ENCODE assay signal across 10 cellular contexts in genomic region chr4:99574530-99575314, GRCh38. TPM values are rescaled to one million over a fixed set of nuclear protein-coding genes. Genes with fewer than 3 reads are reported as not detected.
DNase-seq lines count a peak whose midpoint lies in the region; ATAC-seq and TF ChIP-seq lines count a peak whose summit lies in the region.
"Had no signal": no experiment of that assay in that cellular context is flagged by ENCODE, and none has a peak within 500 bp of the region (broad histone marks: within the 10 kb centered on the region; RNA-seq: fewer than 3 reads in every experiment).

Gene MTTP (plus strand): TSS chr4:99574824. CDS start chr4:99574910, 86 bp downstream.

- no peaks in the 10 kb centered on the region for H3K9me2 ChIP-seq in DOHH2 (replicated peaks; ENCODE audit: control insufficient read depth, low read length)

- no peaks in the 10 kb centered on the region for H3K79me2 ChIP-seq in DOHH2 (ENCODE audit: control insufficient read depth, low read length)

- TF ChIP-seq CTCF in DOHH2 (IDR thresholded peaks at IDR 0.05; ENCODE audit: low read depth, low read length, poor library complexity, severe bottlenecking) (no peak), coronary artery (IDR thresholded peaks at IDR 0.05) (no peak)

- peak; percentile 83 for ATAC-seq in GM21367 (IDR thresholded peaks at IDR 0.05; ENCODE audit: unreplicated experiment)
- ATAC-seq in HG03175 (IDR thresholded peaks at IDR 0.05; ENCODE audit: unreplicated experiment): peak; percentile 77

- H3K4me1 Mint-ChIP-seq in activated naive CD8-positive, alpha-beta T cell treated with anti-CD3 and anti-CD28 coated beads for 36 hours: no peaks in the 10 kb centered on the region

- no peaks in the 10 kb centered on the region for H3K9me3 Mint-ChIP-seq in activated naive CD8-positive, alpha-beta T cell treated with anti-CD3 and anti-CD28 coated beads for 36 hours

- no peaks in the 10 kb centered on the region for H4K20me1 ChIP-seq in DOHH2 (ENCODE audit: control insufficient read depth, insufficient read depth, low read depth, low read length)

- DNase-seq in coronary artery (ENCODE audit: low spot score): no peak
- DNase-seq in GM03348 (ENCODE audit: low spot score): no peak
- DNase-seq in GOT3 (lab: John Stamatoyannopoulos, UW): no peak
- no peak for DNase-seq in putamen (ENCODE audit: low spot score)
- DNase-seq in activated naive CD8-positive, alpha-beta T cell treated with anti-CD3 and anti-CD28 coated beads for 36 hours: no peak
- DNase-seq: activated gamma-delta T cell, nucleus accumbens had no signal

- H3K27me3 ChIP-seq in DOHH2 (ENCODE audit: control insufficient read depth, low read length): no peaks in the 10 kb centered on the region

- no peak within 1 kb of the TSS for H3K27ac Mint-ChIP-seq in activated naive CD8-positive, alpha-beta T cell treated with anti-CD3 and anti-CD28 coated beads for 36 hours

- peaks cover 16% of the 10 kb centered on the region for H3K4me1 ChIP-seq in DOHH2 (ENCODE audit: control insufficient read depth, low read length)

- peaks cover 35% of the 10 kb centered on the region for H3K27me3 Mint-ChIP-seq in activated naive CD8-positive, alpha-beta T cell treated with anti-CD3 and anti-CD28 coated beads for 36 hours

- H3K4me2 ChIP-seq in DOHH2 (ENCODE audit: low read length): peak within 1 kb of the TSS; percentile 36

- no peaks in the 10 kb centered on the region for H3K36me3 ChIP-seq in DOHH2 (ENCODE audit: control insufficient read depth, low read length)

- no peak within 1 kb of the TSS for H3K27ac ChIP-seq in DOHH2 (ENCODE audit: low read depth, low read length)
- H3K27ac ChIP-seq in coronary artery: peak within 1 kb of the TSS; percentile 18 to 20

- H3F3A ChIP-seq in DOHH2 (ENCODE audit: control insufficient read depth, insufficient read depth): no peaks in the 10 kb centered on the region

- no peak within 1 kb of the TSS for H3K4me3 Mint-ChIP-seq in activated naive CD8-positive, alpha-beta T cell treated with anti-CD3 and anti-CD28 coated beads for 36 hours

- no peaks in the 10 kb centered on the region for H3K36me3 Mint-ChIP-seq in activated naive CD8-positive, alpha-beta T cell treated with anti-CD3 and anti-CD28 coated beads for 36 hours

- no peaks in the 10 kb centered on the region for H3K9me3 ChIP-seq in DOHH2 (ENCODE audit: control insufficient read depth, insufficient read depth, low read length)

- H3K4me3 ChIP-seq in DOHH2 (ENCODE audit: low read length): peak within 1 kb of the TSS; percentile 2; the same call in 1 of the 2 replicates
- H3K4me3 ChIP-seq in coronary artery: peak within 1 kb of the TSS; percentile 12

RNA-seq across cellular contexts. Expression of gene MTTP, which starts in this region (rescaled TPM):
- total RNA-seq in activated naive CD8-positive, alpha-beta T cell treated with anti-CD3 and anti-CD28 coated beads for 36 hours: under 1 TPM; 0.34 to 0.47 TPM
